8 cellular contexts compared by ENCODE assay signal in genomic region chr1:940121-941026, GRCh38. TPM values are rescaled to one million over a fixed set of nuclear protein-coding genes. Genes with fewer than 3 reads are reported as not detected.
A peak's percentile ranks its signal among the peaks of the same experiment; 100 is the strongest.
DNase-seq lines count a peak whose midpoint lies in the region; ATAC-seq and TF ChIP-seq lines count a peak whose summit lies in the region.

No MANE protein-coding gene starts in this region.

- H3K27me3 Mint-ChIP-seq in CD8-positive, alpha-beta T cell (ENCODE audit: low read depth): peaks cover 13% of the 10 kb centered on the region
- H3K27me3 Mint-ChIP-seq in T-cell: peaks cover 17 to 38% of the 10 kb centered on the region in 2 donors
- peaks cover 2 to 36% (median 18%) of the 10 kb centered on the region in 5 donors for H3K27me3 Mint-ChIP-seq in naive thymus-derived CD8-positive, alpha-beta T cell

- 0 to 2% methylated on average over 1 to 13 of the region's 86 CpGs for WGBS in esophagus squamous epithelium, 2 donors

- POLR2A ChIA-PET in CD8-positive, alpha-beta T cell (lab: Charles Lee): interaction anchor here (1.0 to 1.6 kb wide), 2 partner anchors 27 to 73 kb away, joined by 3 read pairs; partner anchors contain the start of gene ISG15
- POLR2A ChIA-PET in T-cell (lab: Charles Lee): no interaction called here
- POLR2A ChIA-PET in naive thymus-derived CD8-positive, alpha-beta T cell (lab: Charles Lee): interaction anchor here (0.6 to 3.1 kb wide), 10 partner anchors 10 to 306 kb away, joined by 3 to 16 read pairs (median 4); partner anchors contain the start of genes ISG15, NOC2L and SAMD11

- TF ChIP-seq CTCF in CD8-positive, alpha-beta T cell (IDR thresholded peaks at IDR 0.05): no peak
- TF ChIP-seq CTCF in esophagus squamous epithelium (IDR thresholded peaks at IDR 0.05): peak in 1 of 6 experiments; percentile 5

- DNase-seq in CD8-positive, alpha-beta T cell: peak in 2 of 7 experiments; percentile 29 to 54
- DNase-seq in HT-29 (ENCODE audit: low spot score): peak; percentile 62
- DNase-seq in T-cell: no peak
- no peak for DNase-seq in esophagus squamous epithelium (lab: John Stamatoyannopoulos, UW)
- peak in 1 of 10 donors; percentile 27 for DNase-seq in naive thymus-derived CD8-positive, alpha-beta T cell
- DNase-seq in SIG-M5 treated with dmso at 0.1 percent for 504 hours (lab: John Stamatoyannopoulos, UW; ENCODE audit: unreplicated experiment): no peak
- no peak for DNase-seq in GM19238 (ENCODE audit: insufficient read length, low spot score)
- no peak for DNase-seq in inferior parietal cortex (ENCODE audit: extremely low spot score)

- peaks cover 15% of the 10 kb centered on the region for H3K27me3 ChIP-seq in CD8-positive, alpha-beta T cell (ENCODE audit: insufficient read depth, low read length)
- peaks cover 27 to 85% (median 34%) of the 10 kb centered on the region in 4 donors for H3K27me3 ChIP-seq in esophagus squamous epithelium

- TF ChIP-seq POLR2A in esophagus squamous epithelium (IDR thresholded peaks at IDR 0.05): no peak

- H3K4me3 ChIP-seq in CD8-positive, alpha-beta T cell (ENCODE audit: low read depth, low read length): peak overlapping the region; percentile 33
- peak overlapping the region; percentile 9 to 69 (median 36) for H3K4me3 ChIP-seq in esophagus squamous epithelium

- no peaks in the 10 kb centered on the region for H3K36me3 ChIP-seq in CD8-positive, alpha-beta T cell (ENCODE audit: insufficient read depth, low read length)
- peaks cover 0 to 19% (median 0%) of the 10 kb centered on the region in 3 donors for H3K36me3 ChIP-seq in esophagus squamous epithelium

- no peak overlapping the region for H3K27ac Mint-ChIP-seq in CD8-positive, alpha-beta T cell
- H3K27ac Mint-ChIP-seq in T-cell: no peak overlapping the region
- no peak overlapping the region for H3K27ac Mint-ChIP-seq in naive thymus-derived CD8-positive, alpha-beta T cell

- no peaks in the 10 kb centered on the region for H3K9me3 ChIP-seq in CD8-positive, alpha-beta T cell (ENCODE audit: low read length)
- H3K9me3 ChIP-seq in esophagus squamous epithelium: no peaks in the 10 kb centered on the region

- H3K9me3 Mint-ChIP-seq in CD8-positive, alpha-beta T cell: no peaks in the 10 kb centered on the region
- no peaks in the 10 kb centered on the region for H3K9me3 Mint-ChIP-seq in T-cell
- no peaks in the 10 kb centered on the region for H3K9me3 Mint-ChIP-seq in naive thymus-derived CD8-positive, alpha-beta T cell

- peaks cover 8% of the 10 kb centered on the region for H3K4me1 Mint-ChIP-seq in CD8-positive, alpha-beta T cell (ENCODE audit: low read depth)
- peaks cover 5 to 12% (median 9%) of the 10 kb centered on the region in 3 donors for H3K4me1 Mint-ChIP-seq in T-cell
- peaks cover 4 to 12% (median 7%) of the 10 kb centered on the region in 4 donors for H3K4me1 Mint-ChIP-seq in naive thymus-derived CD8-positive, alpha-beta T cell

- CTCF ChIA-PET in CD8-positive, alpha-beta T cell (lab: Charles Lee): interaction anchor here (1.2 kb wide), 2 partner anchors 18 to 35 kb away, joined by 3 read pairs; partner anchors contain the start of gene NOC2L
- CTCF ChIA-PET in T-cell (lab: Charles Lee): interaction anchor here in 1 of 2 donors (0.7 kb wide), 1 partner anchor 35 kb away, joined by 3 read pairs; no protein-coding TSS in a partner anchor

- peak; percentile 25 for ATAC-seq in CD8-positive, alpha-beta T cell
- peak; percentile 21 to 38 (median 32) for ATAC-seq in T-cell (replicated peaks in 1 of 4)
- ATAC-seq in naive thymus-derived CD8-positive, alpha-beta T cell: peak; percentile 19 to 36

- no peak overlapping the region for H3K27ac ChIP-seq in CD8-positive, alpha-beta T cell (ENCODE audit: low read depth, low read length)
- peak overlapping the region; percentile 21 to 49 (median 34) for H3K27ac ChIP-seq in esophagus squamous epithelium

- intact Hi-C loops in CD8-positive, alpha-beta T cell (cut with DNase I, micrococcal nuclease): no loop called here
- intact Hi-C loops in esophagus squamous epithelium (cut with DNase I): no loop called here

- peaks cover 5% of the 10 kb centered on the region for H3K36me3 Mint-ChIP-seq in CD8-positive, alpha-beta T cell
- H3K36me3 Mint-ChIP-seq in T-cell: peaks cover 6% of the 10 kb centered on the region
- peaks cover 0 to 6% (median 3%) of the 10 kb centered on the region in 3 donors for H3K36me3 Mint-ChIP-seq in naive thymus-derived CD8-positive, alpha-beta T cell

- peaks cover 13% of the 10 kb centered on the region for H3K4me1 ChIP-seq in CD8-positive, alpha-beta T cell (ENCODE audit: insufficient read depth, low read length)
- peaks cover 37 to 70% (median 43%) of the 10 kb centered on the region in 3 donors for H3K4me1 ChIP-seq in esophagus squamous epithelium

- peak overlapping the region; percentile 72 for H3K4me3 Mint-ChIP-seq in CD8-positive, alpha-beta T cell
- H3K4me3 Mint-ChIP-seq in T-cell: peak overlapping the region; percentile 53 to 80 (median 64)
- H3K4me3 Mint-ChIP-seq in naive thymus-derived CD8-positive, alpha-beta T cell: peak overlapping the region; percentile 32 to 86 (median 73)

RNA-seq across cellular contexts. Expression of gene SAMD11, which starts 16.7 kb away (rescaled TPM):
- not detected for total RNA-seq in CD8-positive, alpha-beta T cell
- 0.10 TPM in 1 of 2 replicates, not detected in the other for total RNA-seq in HT-29 (2014; rRNA removed; shearing (Covaris generic))
- total RNA-seq in T-cell (under 1 TPM in 3 of 5 donors, not detected in 2; 0.32 to 0.70 (median 0.53) TPM), esophagus squamous epithelium (under 1 TPM in 3 of 4 donors, not detected in 1; 0.48 to 0.95 (median 0.57) TPM)
- not detected for total RNA-seq in naive thymus-derived CD8-positive, alpha-beta T cell
- polyA plus RNA-seq in naive thymus-derived CD8-positive, alpha-beta T cell: under 1 TPM in 1 of 3 donors, not detected in 2; 0.29 TPM

RNA-seq across cellular contexts. Expression of gene NOC2L, which starts 18.7 kb away (rescaled TPM):
- 10 to 100 TPM; 54.0 to 54.7 TPM for total RNA-seq in CD8-positive, alpha-beta T cell
- 223 and 226 TPM in 2 replicates for total RNA-seq in HT-29 (2014; rRNA removed; shearing (Covaris generic))
- total RNA-seq in T-cell (10 to 100 TPM; 58.7 to 92.2 (median 83.4) TPM), esophagus squamous epithelium (10 to 100 TPM; 57.9 to 80.2 (median 60.4) TPM)
- 10 to 100 TPM; 72.3 to 78.3 TPM for total RNA-seq in naive thymus-derived CD8-positive, alpha-beta T cell
- 10 to 100 TPM; 49.5 to 68.2 (median 60.5) TPM for polyA plus RNA-seq in naive thymus-derived CD8-positive, alpha-beta T cell

RNA-seq across cellular contexts. Expression of gene KLHL17, which starts 20.0 kb away (rescaled TPM):
- total RNA-seq in CD8-positive, alpha-beta T cell: 10 to 100 TPM; 15.2 to 16.1 TPM
- 33.4 and 44.4 TPM in 2 replicates for total RNA-seq in HT-29 (2014; rRNA removed; shearing (Covaris generic))
- 10 to 100 TPM; 17.5 to 45.3 (median 37.1) TPM for total RNA-seq in T-cell
- total RNA-seq in esophagus squamous epithelium: 10 to 100 TPM in 3 of 4 donors, 1 to 10 TPM in 1; 8.7 to 13.8 (median 10.3) TPM
- total RNA-seq in naive thymus-derived CD8-positive, alpha-beta T cell: 10 to 100 TPM; 36.4 to 37.4 TPM
- 1 to 10 TPM in 2 of 3 donors, under 1 TPM in 1; 0.94 to 2.0 (median 1.1) TPM for polyA plus RNA-seq in naive thymus-derived CD8-positive, alpha-beta T cell

RNA-seq across cellular contexts. Expression of gene PLEKHN1, which starts 25.9 kb away (rescaled TPM):
- under 1 TPM; 0.56 to 0.60 TPM for total RNA-seq in CD8-positive, alpha-beta T cell
- 2.4 and 9.3 TPM in 2 replicates for total RNA-seq in HT-29 (2014; rRNA removed; shearing (Covaris generic))
- total RNA-seq in T-cell (1 to 10 TPM in 4 of 5 donors, under 1 TPM in 1; 0.30 to 9.9 (median 7.3) TPM), esophagus squamous epithelium (10 to 100 TPM; 16.8 to 39.6 (median 23.4) TPM)
- under 1 TPM; 0.60 to 0.93 TPM for total RNA-seq in naive thymus-derived CD8-positive, alpha-beta T cell
- polyA plus RNA-seq in naive thymus-derived CD8-positive, alpha-beta T cell: under 1 TPM in 1 of 3 donors, not detected in 2; 0.19 TPM

RNA-seq across cellular contexts. Expression of gene PERM1, which starts 41.5 kb away (rescaled TPM):
- under 1 TPM in 1 of 2 experiments, not detected in 1; 0.08 TPM for total RNA-seq in CD8-positive, alpha-beta T cell
- total RNA-seq in HT-29 (2014; rRNA removed; shearing (Covaris generic)): 0.03 TPM in 1 of 2 replicates, not detected in the other
- total RNA-seq in T-cell (not detected), esophagus squamous epithelium (not detected)
- not detected for total RNA-seq in naive thymus-derived CD8-positive, alpha-beta T cell
- polyA plus RNA-seq in naive thymus-derived CD8-positive, alpha-beta T cell: not detected

Comparison
In these comparisons a context has a peak if more than half of its experiments do, and no peak if none do; other contexts are left out.
1. POLR2A ChIA-PET loops: an anchor here in CD8-positive, alpha-beta T cell (1.0 to 1.6 kb wide) and naive thymus-derived CD8-positive, alpha-beta T cell (0.6 to 3.1 kb wide); none called in T-cell.